Comparison of ENCODE assay signal across 15 cellular contexts in the genomic region with DNA sequence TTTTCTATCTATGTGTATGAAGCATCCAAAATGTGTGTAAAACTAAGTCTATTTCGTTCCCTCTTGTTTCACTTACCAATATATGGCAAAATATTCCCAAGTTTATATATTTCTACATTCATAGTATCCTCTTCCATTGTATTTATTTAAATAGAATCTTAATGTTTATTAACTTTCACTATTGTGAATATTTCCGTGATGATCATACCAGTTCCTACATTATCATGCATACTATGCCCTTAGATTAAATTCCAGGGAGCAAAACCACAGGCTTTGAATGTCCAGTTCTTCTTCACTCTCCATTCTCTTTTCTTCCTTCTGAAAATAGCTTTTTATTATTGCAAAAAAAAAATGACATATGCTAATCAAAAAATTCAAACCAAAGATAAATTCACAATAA. TPM values are rescaled to one million over a fixed set of nuclear protein-coding genes. Genes with fewer than 3 reads are reported as not detected.
DNase-seq lines count a peak whose midpoint lies in the region; ATAC-seq and TF ChIP-seq lines count a peak whose summit lies in the region.
"Had no signal": no experiment of that assay in that cellular context is flagged by ENCODE, and none has a peak within 500 bp of the region (broad histone marks: within the 10 kb centered on the region; RNA-seq: fewer than 3 reads in every experiment).

No MANE protein-coding gene starts in this region.

- H3F3A ChIP-seq in GM23338 (replicated peaks; ENCODE audit: low read depth) (0 out of 2 replicates have a peak, but pooled peaks cover 5% of the 10 kb centered on the region), smooth muscle cell (ENCODE audit: low read depth) (peaks cover 7% of the 10 kb centered on the region)

- H3K9me3 Mint-ChIP-seq in GM23338: no peaks in the 10 kb centered on the region; the same call in 2 of the 3 replicates

- TF ChIP-seq CTCF in GM23338 (conservative IDR thresholded peaks at IDR 0.05; ENCODE audit: low read depth in 2 of 2): no peak
- TF ChIP-seq CTCF in smooth muscle cell (IDR thresholded peaks at IDR 0.05; ENCODE audit: borderline replicate concordance, insufficient read depth, poor library complexity, severe bottlenecking): no peak

- no peaks in the 10 kb centered on the region for H4K20me1 ChIP-seq in GM23338 (replicated peaks; ENCODE audit: insufficient read depth)
- H4K20me1 ChIP-seq in smooth muscle cell (ENCODE audit: low read depth): no peaks in the 10 kb centered on the region
- H4K20me1 ChIP-seq: BLaER1 had no signal

- H3K36me3 ChIP-seq in GM23338 (ENCODE audit: insufficient read depth): no peaks in the 10 kb centered on the region
- H3K36me3 ChIP-seq in SK-N-MC (ENCODE audit: insufficient read depth, low read length): no peaks in the 10 kb centered on the region
- no peaks in the 10 kb centered on the region for H3K36me3 ChIP-seq in iPS-20b (ENCODE audit: insufficient read depth, low read depth, low read length)
- H3K36me3 ChIP-seq in smooth muscle cell (ENCODE audit: low read depth): no peaks in the 10 kb centered on the region

- no peak overlapping the region for H3K4me3 Mint-ChIP-seq in GM23338

- WGBS in smooth muscle cell (ENCODE audit: low lambda C conversion rate): 98% methylated on average over 2 of the region's 2 CpGs

- H3K9me3 ChIP-seq in SK-N-MC (ENCODE audit: low read depth, low read length) (no peaks in the 10 kb centered on the region), iPS-20b (ENCODE audit: insufficient read depth, low read depth, low read length) (no peaks in the 10 kb centered on the region), smooth muscle cell (replicated peaks; ENCODE audit: low read depth) (no peaks in the 10 kb centered on the region)

- H3K27ac Mint-ChIP-seq in GM23338: no peak overlapping the region

- H3K9ac ChIP-seq in SK-N-MC (ENCODE audit: insufficient read length) (peak overlapping the region; percentile 46), iPS-20b (ENCODE audit: low read depth, low read length) (peak overlapping the region; percentile 64; the same call in 1 of the 2 replicates), smooth muscle cell (ENCODE audit: low read depth) (no peak overlapping the region)
- H3K9ac ChIP-seq: BLaER1 had no signal

- H3K9me2 ChIP-seq in GM23338 (ENCODE audit: insufficient read depth): no peaks in the 10 kb centered on the region

- DNase-seq in GM23338 (ENCODE audit: low spot score) (no peak), SK-N-MC (ENCODE audit: low read depth, low spot score) (no peak), smooth muscle cell (lab: John Stamatoyannopoulos, UW; ENCODE audit: unreplicated experiment) (no peak), DMS79 (lab: John Stamatoyannopoulos, UW) (no peak), NCI-H345 treated with DMSO at 0.1 percent for 48 hours (lab: John Stamatoyannopoulos, UW; ENCODE audit: unreplicated experiment) (no peak)
- no peak for DNase-seq in activated CD4-positive, alpha-beta T cell treated with anti-CD3 and anti-CD28 coated beads, Interleukin-2, amount 50 U/mL, for 4 hours
- DNase-seq: H7, MV-4-11, NCI-H1436 treated with DMSO at 0.1 percent for 48 hours, NCI-H2081 treated with DMSO at 0.1 percent for 48 hours, NCI-H226, NCI-H69, PC-9 had no signal

- H3K27ac ChIP-seq in GM23338 (ENCODE audit: low read depth) (no peak overlapping the region), SK-N-MC (peak overlapping the region; percentile 71; the same call in 1 of the 2 replicates), iPS-20b (ENCODE audit: low read length) (no peak overlapping the region), smooth muscle cell (ENCODE audit: low read depth) (no peak overlapping the region)
- H3K27ac ChIP-seq: BLaER1, PC-9 had no signal

- no peaks in the 10 kb centered on the region for H3K27me3 ChIP-seq in GM23338 (ENCODE audit: insufficient read depth)
- no peaks in the 10 kb centered on the region for H3K27me3 ChIP-seq in iPS-20b (ENCODE audit: insufficient read depth, low read length)
- H3K27me3 ChIP-seq in smooth muscle cell (ENCODE audit: low read depth): no peaks in the 10 kb centered on the region
- H3K27me3 ChIP-seq: BLaER1 had no signal

- peaks cover 88% of the 10 kb centered on the region for H3K79me2 ChIP-seq in GM23338 (replicated peaks; ENCODE audit: insufficient read depth)
- H3K79me2 ChIP-seq in smooth muscle cell (ENCODE audit: low read depth): no peaks in the 10 kb centered on the region

- peaks cover 7% of the 10 kb centered on the region for H3K4me1 Mint-ChIP-seq in GM23338

- ATAC-seq in GM23338: no peak

- H3K4me3 ChIP-seq in GM23338: peak overlapping the region; percentile 83; the same call in 1 of the 2 replicates
- H3K4me3 ChIP-seq in SK-N-MC: peak overlapping the region; percentile 88
- H3K4me3 ChIP-seq in iPS-20b (ENCODE audit: low read length): peak overlapping the region; percentile 87; the same call in 1 of the 2 replicates
- H3K4me3 ChIP-seq in smooth muscle cell: peak overlapping the region; percentile 19
- H3K4me3 ChIP-seq: BLaER1, PC-9 had no signal

- peak overlapping the region; percentile 85 for H3K4me2 ChIP-seq in GM23338
- H3K4me2 ChIP-seq in smooth muscle cell: peak overlapping the region; percentile 1
- H3K4me2 ChIP-seq: PC-9 had no signal

- H3K4me1 ChIP-seq in GM23338 (ENCODE audit: insufficient read depth) (peaks cover 34% of the 10 kb centered on the region), iPS-20b (ENCODE audit: insufficient read depth, low read length) (peaks cover 36% of the 10 kb centered on the region; the same call in 1 of the 2 replicates), smooth muscle cell (ENCODE audit: low read depth) (peaks cover 27% of the 10 kb centered on the region)

- peaks cover 13% of the 10 kb centered on the region; the same call in 2 of the 3 replicates for H3K36me3 Mint-ChIP-seq in GM23338 (ENCODE audit: low read depth)

- H3K27me3 Mint-ChIP-seq in GM23338 (ENCODE audit: insufficient read depth, low read depth, poor library complexity): peaks cover 4% of the 10 kb centered on the region

- no peak overlapping the region for H2AFZ ChIP-seq in GM23338
- H2AFZ ChIP-seq in smooth muscle cell (ENCODE audit: low read depth): no peak overlapping the region
- H2AFZ ChIP-seq: PC-9 had no signal

TF ChIP-seq in GM23338, 12 proteins besides CTCF, POLR2A, EP300 and RAD21 (continues in another document):
- TF ChIP-seq, protein P1, sequence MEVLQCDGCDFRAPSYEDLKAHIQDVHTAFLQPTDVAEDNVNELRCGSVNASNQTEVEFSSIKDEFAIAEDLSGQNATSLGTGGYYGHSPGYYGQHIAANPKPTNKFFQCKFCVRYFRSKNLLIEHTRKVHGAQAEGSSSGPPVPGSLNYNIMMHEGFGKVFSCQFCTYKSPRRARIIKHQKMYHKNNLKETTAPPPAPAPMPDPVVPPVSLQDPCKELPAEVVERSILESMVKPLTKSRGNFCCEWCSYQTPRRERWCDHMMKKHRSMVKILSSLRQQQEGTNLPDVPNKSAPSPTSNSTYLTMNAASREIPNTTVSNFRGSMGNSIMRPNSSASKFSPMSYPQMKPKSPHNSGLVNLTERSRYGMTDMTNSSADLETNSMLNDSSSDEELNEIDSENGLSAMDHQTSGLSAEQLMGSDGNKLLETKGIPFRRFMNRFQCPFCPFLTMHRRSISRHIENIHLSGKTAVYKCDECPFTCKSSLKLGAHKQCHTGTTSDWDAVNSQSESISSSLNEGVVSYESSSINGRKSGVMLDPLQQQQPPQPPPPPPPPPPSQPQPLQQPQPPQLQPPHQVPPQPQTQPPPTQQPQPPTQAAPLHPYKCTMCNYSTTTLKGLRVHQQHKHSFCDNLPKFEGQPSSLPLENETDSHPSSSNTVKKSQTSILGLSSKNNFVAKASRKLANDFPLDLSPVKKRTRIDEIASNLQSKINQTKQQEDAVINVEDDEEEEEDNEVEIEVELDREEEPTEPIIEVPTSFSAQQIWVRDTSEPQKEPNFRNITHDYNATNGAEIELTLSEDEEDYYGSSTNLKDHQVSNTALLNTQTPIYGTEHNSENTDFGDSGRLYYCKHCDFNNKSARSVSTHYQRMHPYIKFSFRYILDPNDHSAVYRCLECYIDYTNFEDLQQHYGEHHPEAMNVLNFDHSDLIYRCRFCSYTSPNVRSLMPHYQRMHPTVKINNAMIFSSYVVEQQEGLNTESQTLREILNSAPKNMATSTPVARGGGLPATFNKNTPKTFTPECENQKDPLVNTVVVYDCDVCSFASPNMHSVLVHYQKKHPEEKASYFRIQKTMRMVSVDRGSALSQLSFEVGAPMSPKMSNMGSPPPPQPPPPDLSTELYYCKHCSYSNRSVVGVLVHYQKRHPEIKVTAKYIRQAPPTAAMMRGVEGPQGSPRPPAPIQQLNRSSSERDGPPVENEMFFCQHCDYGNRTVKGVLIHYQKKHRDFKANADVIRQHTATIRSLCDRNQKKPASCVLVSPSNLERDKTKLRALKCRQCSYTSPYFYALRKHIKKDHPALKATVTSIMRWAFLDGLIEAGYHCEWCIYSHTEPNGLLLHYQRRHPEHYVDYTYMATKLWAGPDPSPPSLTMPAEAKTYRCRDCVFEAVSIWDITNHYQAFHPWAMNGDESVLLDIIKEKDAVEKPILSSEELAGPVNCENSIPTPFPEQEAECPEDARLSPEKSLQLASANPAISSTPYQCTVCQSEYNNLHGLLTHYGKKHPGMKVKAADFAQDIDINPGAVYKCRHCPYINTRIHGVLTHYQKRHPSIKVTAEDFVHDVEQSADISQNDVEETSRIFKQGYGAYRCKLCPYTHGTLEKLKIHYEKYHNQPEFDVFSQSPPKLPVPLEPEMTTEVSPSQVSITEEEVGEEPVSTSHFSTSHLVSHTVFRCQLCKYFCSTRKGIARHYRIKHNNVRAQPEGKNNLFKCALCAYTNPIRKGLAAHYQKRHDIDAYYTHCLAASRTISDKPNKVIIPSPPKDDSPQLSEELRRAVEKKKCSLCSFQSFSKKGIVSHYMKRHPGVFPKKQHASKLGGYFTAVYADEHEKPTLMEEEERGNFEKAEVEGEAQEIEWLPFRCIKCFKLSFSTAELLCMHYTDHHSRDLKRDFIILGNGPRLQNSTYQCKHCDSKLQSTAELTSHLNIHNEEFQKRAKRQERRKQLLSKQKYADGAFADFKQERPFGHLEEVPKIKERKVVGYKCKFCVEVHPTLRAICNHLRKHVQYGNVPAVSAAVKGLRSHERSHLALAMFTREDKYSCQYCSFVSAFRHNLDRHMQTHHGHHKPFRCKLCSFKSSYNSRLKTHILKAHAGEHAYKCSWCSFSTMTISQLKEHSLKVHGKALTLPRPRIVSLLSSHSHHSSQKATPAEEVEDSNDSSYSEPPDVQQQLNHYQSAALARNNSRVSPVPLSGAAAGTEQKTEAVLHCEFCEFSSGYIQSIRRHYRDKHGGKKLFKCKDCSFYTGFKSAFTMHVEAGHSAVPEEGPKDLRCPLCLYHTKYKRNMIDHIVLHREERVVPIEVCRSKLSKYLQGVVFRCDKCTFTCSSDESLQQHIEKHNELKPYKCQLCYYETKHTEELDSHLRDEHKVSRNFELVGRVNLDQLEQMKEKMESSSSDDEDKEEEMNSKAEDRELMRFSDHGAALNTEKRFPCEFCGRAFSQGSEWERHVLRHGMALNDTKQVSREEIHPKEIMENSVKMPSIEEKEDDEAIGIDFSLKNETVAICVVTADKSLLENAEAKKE (CRISPR knock-in tag; IDR thresholded peaks at IDR 0.05): no peak
- TF ChIP-seq ZNF114 (CRISPR knock-in tag; IDR thresholded peaks at IDR 0.05): no peak

RNA-seq across cellular contexts. Expression of a gene that starts 4.0 kb away (rescaled TPM):
- total RNA-seq in GM23338 (2014; rRNA removed; shearing (Covaris generic)): 26.3 and 27.0 TPM in 2 replicates
- polyA plus RNA-seq in GM23338 (2016; fragmentation: Nextera tagmentation; extraction: Ambion mirVana) (31.1 and 33.2 TPM in 2 replicates), smooth muscle cell (3.8 and 5.0 TPM in 2 replicates)
- total RNA-seq in smooth muscle cell: 8.1 and 8.2 TPM in 2 replicates

Comparison
In these comparisons a context has a peak if more than half of its experiments do, and no peak if none do; other contexts are left out.
1. H3K4me3 ChIP-seq: peak in every context shown above with its lines; median percentile 88 in SK-N-MC; 87 in iPS-20b; 83 in GM23338; 19 in smooth muscle cell.